Comparison of ENCODE assay signal across 1 cellular context in the genomic region with DNA sequence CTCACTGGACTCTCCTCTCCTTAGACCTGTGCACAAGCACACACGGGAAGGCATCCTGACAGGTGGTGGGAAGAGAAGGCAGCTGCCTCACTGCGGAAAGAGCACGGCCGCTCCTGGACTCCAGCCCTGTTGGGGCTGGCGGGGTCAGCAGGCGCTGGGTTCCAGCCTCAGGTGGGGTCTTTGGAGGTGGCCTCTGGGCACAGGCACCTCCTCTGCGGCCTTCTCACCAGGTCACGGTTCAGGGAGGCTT.
TF ChIP-seq lines count a peak whose summit lies in the region.

No MANE protein-coding gene starts in this region.

TF ChIP-seq in HepG2, 621 proteins besides CTCF, POLR2A, EP300 and RAD21 (continued from another document and continues in another):
- TF ChIP-seq, protein P1, sequence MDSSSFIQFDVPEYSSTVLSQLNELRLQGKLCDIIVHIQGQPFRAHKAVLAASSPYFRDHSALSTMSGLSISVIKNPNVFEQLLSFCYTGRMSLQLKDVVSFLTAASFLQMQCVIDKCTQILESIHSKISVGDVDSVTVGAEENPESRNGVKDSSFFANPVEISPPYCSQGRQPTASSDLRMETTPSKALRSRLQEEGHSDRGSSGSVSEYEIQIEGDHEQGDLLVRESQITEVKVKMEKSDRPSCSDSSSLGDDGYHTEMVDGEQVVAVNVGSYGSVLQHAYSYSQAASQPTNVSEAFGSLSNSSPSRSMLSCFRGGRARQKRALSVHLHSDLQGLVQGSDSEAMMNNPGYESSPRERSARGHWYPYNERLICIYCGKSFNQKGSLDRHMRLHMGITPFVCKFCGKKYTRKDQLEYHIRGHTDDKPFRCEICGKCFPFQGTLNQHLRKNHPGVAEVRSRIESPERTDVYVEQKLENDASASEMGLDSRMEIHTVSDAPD (CRISPR knock-in tag; IDR thresholded peaks at IDR 0.05), result no peak
- TF ChIP-seq STAG1 (CRISPR knock-in tag; IDR thresholded peaks at IDR 0.05) (no peak), ZMYM3 (CRISPR knock-in tag; IDR thresholded peaks at IDR 0.05) (peak; percentile 38; the same call in 1 of the 2 replicates), MBD4 (IDR thresholded peaks at IDR 0.05; ENCODE audit: borderline replicate concordance, low read length) (no peak), KDM4B (CRISPR knock-in tag; IDR thresholded peaks at IDR 0.05) (no peak), ZNF746 (CRISPR knock-in tag; IDR thresholded peaks at IDR 0.05) (no peak), SNAPC2 (CRISPR knock-in tag; IDR thresholded peaks at IDR 0.05) (peak; percentile 51; the same call in 1 of the 2 replicates), ZNF503 (CRISPR knock-in tag; IDR thresholded peaks at IDR 0.05) (no peak), KMT2A (CRISPR knock-in tag; IDR thresholded peaks at IDR 0.05) (0 out of 2 replicates have a peak, but pooled peaks have one; percentile 60), CBX2 (IDR thresholded peaks at IDR 0.05; ENCODE audit: low read depth, low read length) (no peak), CBX2 (CRISPR knock-in tag; IDR thresholded peaks at IDR 0.05; ENCODE audit: low read depth) (no peak), ZNF557 (CRISPR knock-in tag; IDR thresholded peaks at IDR 0.05) (no peak), HOXA9 (CRISPR knock-in tag; IDR thresholded peaks at IDR 0.05; ENCODE audit: borderline replicate concordance) (no peak), ZNF343 (CRISPR knock-in tag; IDR thresholded peaks at IDR 0.05) (peak; percentile 71; the same call in 1 of the 2 replicates), ZNF598 (CRISPR knock-in tag; IDR thresholded peaks at IDR 0.05; ENCODE audit: borderline replicate concordance) (peak; percentile 87; the same call in 1 of the 2 replicates), ZNF136 (CRISPR knock-in tag; IDR thresholded peaks at IDR 0.05; ENCODE audit: low read depth) (no peak), ZFP37 (CRISPR knock-in tag; IDR thresholded peaks at IDR 0.05; ENCODE audit: borderline replicate concordance) (no peak), PLRG1 (conservative IDR thresholded peaks at IDR 0.05) (no peak), CHD2 (IDR thresholded peaks at IDR 0.05; ENCODE audit: low read depth, low read length) (no peak), ZNF543 (CRISPR knock-in tag; IDR thresholded peaks at IDR 0.05) (no peak; the same call in 1 of the 2 replicates), RBAK (CRISPR knock-in tag; IDR thresholded peaks at IDR 0.05) (no peak), KLF13 (CRISPR knock-in tag; IDR thresholded peaks at IDR 0.05) (0 out of 2 replicates have a peak, but pooled peaks have one; percentile 18), MTERF4 (CRISPR knock-in tag; IDR thresholded peaks at IDR 0.05) (no peak), ZMYM4 (CRISPR knock-in tag; IDR thresholded peaks at IDR 0.05) (peak; percentile 56; the same call in 1 of the 2 replicates), E2F1 (CRISPR knock-in tag; IDR thresholded peaks at IDR 0.05) (no peak), ZC3H4 (CRISPR knock-in tag; IDR thresholded peaks at IDR 0.05; ENCODE audit: borderline replicate concordance) (no peak), IRX3 (CRISPR knock-in tag; IDR thresholded peaks at IDR 0.05; ENCODE audit: borderline replicate concordance, low read depth) (no peak), FOXO4 (CRISPR knock-in tag; conservative IDR thresholded peaks at IDR 0.05) (peak; percentile 90; the same call in 1 of the 2 replicates), MTA3 (CRISPR knock-in tag; IDR thresholded peaks at IDR 0.05) (no peak), ZNF564 (CRISPR knock-in tag; IDR thresholded peaks at IDR 0.05) (no peak), KDM2A (CRISPR knock-in tag; IDR thresholded peaks at IDR 0.05; ENCODE audit: borderline replicate concordance, low read depth) (no peak), PLSCR1 (CRISPR knock-in tag; IDR thresholded peaks at IDR 0.05; ENCODE audit: borderline replicate concordance) (no peak), TAF15 (IDR thresholded peaks at IDR 0.05; ENCODE audit: low read depth, low read length, poor library complexity, severe bottlenecking) (no peak), TMF1 (CRISPR knock-in tag; IDR thresholded peaks at IDR 0.05; ENCODE audit: low read depth) (no peak), HMG20A (CRISPR knock-in tag; IDR thresholded peaks at IDR 0.05; ENCODE audit: borderline replicate concordance) (no peak), HNRNPK (IDR thresholded peaks at IDR 0.05; ENCODE audit: low read depth, low read length, poor library complexity, severe bottlenecking) (no peak), JUND (CRISPR knock-in tag; IDR thresholded peaks at IDR 0.05) (no peak), PCBP1 (IDR thresholded peaks at IDR 0.05; ENCODE audit: borderline replicate concordance, low read depth, low read length) (no peak), ZNF263 (CRISPR knock-in tag; IDR thresholded peaks at IDR 0.05) (no peak), TBL1XR1 (IDR thresholded peaks at IDR 0.05; ENCODE audit: borderline replicate concordance, low read length, partially characterized antibody) (no peak), CHD4 (IDR thresholded peaks at IDR 0.05; ENCODE audit: borderline replicate concordance, low read length) (no peak)
- TF ChIP-seq, protein P2, sequence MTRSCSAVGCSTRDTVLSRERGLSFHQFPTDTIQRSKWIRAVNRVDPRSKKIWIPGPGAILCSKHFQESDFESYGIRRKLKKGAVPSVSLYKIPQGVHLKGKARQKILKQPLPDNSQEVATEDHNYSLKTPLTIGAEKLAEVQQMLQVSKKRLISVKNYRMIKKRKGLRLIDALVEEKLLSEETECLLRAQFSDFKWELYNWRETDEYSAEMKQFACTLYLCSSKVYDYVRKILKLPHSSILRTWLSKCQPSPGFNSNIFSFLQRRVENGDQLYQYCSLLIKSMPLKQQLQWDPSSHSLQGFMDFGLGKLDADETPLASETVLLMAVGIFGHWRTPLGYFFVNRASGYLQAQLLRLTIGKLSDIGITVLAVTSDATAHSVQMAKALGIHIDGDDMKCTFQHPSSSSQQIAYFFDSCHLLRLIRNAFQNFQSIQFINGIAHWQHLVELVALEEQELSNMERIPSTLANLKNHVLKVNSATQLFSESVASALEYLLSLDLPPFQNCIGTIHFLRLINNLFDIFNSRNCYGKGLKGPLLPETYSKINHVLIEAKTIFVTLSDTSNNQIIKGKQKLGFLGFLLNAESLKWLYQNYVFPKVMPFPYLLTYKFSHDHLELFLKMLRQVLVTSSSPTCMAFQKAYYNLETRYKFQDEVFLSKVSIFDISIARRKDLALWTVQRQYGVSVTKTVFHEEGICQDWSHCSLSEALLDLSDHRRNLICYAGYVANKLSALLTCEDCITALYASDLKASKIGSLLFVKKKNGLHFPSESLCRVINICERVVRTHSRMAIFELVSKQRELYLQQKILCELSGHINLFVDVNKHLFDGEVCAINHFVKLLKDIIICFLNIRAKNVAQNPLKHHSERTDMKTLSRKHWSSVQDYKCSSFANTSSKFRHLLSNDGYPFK (CRISPR knock-in tag; IDR thresholded peaks at IDR 0.05; ENCODE audit: borderline replicate concordance), result peak; percentile 76; the same call in 1 of the 2 replicates
- TF ChIP-seq, protein P3, sequence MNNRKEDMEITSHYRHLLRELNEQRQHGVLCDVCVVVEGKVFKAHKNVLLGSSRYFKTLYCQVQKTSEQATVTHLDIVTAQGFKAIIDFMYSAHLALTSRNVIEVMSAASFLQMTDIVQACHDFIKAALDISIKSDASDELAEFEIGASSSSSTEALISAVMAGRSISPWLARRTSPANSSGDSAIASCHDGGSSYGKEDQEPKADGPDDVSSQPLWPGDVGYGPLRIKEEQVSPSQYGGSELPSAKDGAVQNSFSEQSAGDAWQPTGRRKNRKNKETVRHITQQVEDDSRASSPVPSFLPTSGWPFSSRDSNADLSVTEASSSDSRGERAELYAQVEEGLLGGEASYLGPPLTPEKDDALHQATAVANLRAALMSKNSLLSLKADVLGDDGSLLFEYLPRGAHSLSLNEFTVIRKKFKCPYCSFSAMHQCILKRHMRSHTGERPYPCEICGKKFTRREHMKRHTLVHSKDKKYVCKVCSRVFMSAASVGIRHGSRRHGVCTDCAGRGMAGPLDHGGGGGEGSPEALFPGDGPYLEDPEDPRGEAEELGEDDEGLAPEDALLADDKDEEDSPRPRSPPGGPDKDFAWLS (CRISPR knock-in tag; IDR thresholded peaks at IDR 0.05; ENCODE audit: borderline replicate concordance), result no peak
- TF ChIP-seq, protein P4, sequence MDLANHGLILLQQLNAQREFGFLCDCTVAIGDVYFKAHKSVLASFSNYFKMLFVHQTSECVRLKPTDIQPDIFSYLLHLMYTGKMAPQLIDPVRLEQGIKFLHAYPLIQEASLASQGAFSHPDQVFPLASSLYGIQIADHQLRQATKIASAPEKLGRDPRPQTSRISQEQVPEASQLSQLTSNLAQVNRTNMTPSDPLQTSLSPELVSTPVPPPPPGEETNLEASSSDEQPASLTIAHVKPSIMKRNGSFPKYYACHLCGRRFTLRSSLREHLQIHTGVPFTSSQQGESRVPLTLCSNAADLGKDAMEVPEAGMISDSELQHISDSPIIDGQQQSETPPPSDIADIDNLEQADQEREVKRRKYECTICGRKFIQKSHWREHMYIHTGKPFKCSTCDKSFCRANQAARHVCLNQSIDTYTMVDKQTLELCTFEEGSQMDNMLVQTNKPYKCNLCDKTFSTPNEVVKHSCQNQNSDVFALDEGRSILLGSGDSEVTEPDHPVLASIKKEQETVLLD (CRISPR knock-in tag; IDR thresholded peaks at IDR 0.05; ENCODE audit: low read depth), result no peak
- TF ChIP-seq, protein P5, sequence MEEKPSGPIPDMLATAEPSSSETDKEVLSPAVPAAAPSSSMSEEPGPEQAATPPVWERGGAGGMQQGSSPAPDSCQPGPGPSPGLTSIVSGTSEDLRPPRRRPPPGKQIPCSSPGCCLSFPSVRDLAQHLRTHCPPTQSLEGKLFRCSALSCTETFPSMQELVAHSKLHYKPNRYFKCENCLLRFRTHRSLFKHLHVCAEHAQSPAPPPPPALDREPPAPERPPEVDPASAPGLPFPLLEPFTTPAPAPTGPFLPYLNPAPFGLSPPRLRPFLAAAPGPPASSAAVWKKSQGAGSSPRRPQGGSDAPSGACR (CRISPR knock-in tag; IDR thresholded peaks at IDR 0.05), result peak; percentile 87
- TF ChIP-seq, protein P6, sequence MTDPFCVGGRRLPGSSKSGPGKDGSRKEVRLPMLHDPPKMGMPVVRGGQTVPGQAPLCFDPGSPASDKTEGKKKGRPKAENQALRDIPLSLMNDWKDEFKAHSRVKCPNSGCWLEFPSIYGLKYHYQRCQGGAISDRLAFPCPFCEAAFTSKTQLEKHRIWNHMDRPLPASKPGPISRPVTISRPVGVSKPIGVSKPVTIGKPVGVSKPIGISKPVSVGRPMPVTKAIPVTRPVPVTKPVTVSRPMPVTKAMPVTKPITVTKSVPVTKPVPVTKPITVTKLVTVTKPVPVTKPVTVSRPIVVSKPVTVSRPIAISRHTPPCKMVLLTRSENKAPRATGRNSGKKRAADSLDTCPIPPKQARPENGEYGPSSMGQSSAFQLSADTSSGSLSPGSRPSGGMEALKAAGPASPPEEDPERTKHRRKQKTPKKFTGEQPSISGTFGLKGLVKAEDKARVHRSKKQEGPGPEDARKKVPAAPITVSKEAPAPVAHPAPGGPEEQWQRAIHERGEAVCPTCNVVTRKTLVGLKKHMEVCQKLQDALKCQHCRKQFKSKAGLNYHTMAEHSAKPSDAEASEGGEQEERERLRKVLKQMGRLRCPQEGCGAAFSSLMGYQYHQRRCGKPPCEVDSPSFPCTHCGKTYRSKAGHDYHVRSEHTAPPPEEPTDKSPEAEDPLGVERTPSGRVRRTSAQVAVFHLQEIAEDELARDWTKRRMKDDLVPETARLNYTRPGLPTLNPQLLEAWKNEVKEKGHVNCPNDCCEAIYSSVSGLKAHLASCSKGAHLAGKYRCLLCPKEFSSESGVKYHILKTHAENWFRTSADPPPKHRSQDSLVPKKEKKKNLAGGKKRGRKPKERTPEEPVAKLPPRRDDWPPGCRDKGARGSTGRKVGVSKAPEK (CRISPR knock-in tag; IDR thresholded peaks at IDR 0.05; ENCODE audit: borderline replicate concordance), result no peak
